Comparison of ENCODE assay signal across 8 cellular contexts in the genomic region with DNA sequence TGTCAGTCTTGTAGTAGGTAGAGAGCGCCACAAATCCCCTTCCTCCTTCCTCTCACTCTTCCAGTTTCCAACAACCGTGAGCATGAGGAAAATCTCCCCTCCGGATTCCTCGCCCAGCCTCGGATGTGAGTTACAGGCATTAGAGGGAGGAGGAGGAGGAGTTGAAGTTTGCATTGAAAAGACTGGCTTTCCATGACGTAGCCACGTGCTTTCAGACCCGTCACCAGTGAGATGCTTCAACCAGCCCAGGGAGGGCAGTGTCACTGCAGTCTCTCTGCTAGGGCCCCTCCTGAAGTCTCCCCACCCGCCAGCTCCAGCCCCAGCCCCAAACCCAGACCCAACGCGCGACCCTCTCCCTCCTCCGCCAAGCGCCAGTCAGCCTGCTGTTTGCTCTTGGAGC.
A peak's percentile ranks its signal among the peaks of the same experiment; 100 is the strongest.
DNase-seq lines count a peak whose midpoint lies in the region; ATAC-seq and TF ChIP-seq lines count a peak whose summit lies in the region.

No MANE protein-coding gene starts in this region.

- H3K9ac ChIP-seq in iPS-15b (ENCODE audit: low read depth, low read length): no peak overlapping the region

- no peaks in the 10 kb centered on the region for H3K9me3 ChIP-seq in iPS-15b (ENCODE audit: control insufficient read depth, insufficient read depth, low read length)

- H3K36me3 ChIP-seq in iPS-15b (ENCODE audit: control insufficient read depth, insufficient read depth, low read length): no peaks in the 10 kb centered on the region

- ATAC-seq in GM19395 (IDR thresholded peaks at IDR 0.05; ENCODE audit: unreplicated experiment): peak; percentile 49
- no peak for ATAC-seq in HG03460 (IDR thresholded peaks at IDR 0.05; ENCODE audit: unreplicated experiment)

- H3K4me3 ChIP-seq in iPS-15b (ENCODE audit: low read depth, low read length): peak overlapping the region; percentile 50

- TF ChIP-seq CTCF in GM20000 (IDR thresholded peaks at IDR 0.05; ENCODE audit: extremely low read depth, missing control alignments): no peak

- H3K27me3 ChIP-seq in iPS-15b (ENCODE audit: control insufficient read depth, insufficient read depth, low read length): peaks cover 41% of the 10 kb centered on the region

- H3K4me1 ChIP-seq in iPS-15b (ENCODE audit: control insufficient read depth, insufficient read depth, low read length): peaks cover 5% of the 10 kb centered on the region

- DNase-seq in NCI-H2227 (lab: John Stamatoyannopoulos, UW; ENCODE audit: unreplicated experiment) (peak; percentile 78), astrocyte of the hippocampus (ENCODE audit: low read depth, low spot score) (peak; percentile 53), NCI-H524 treated with DMSO at 0.1 percent for 48 hours (lab: John Stamatoyannopoulos, UW) (no peak), GM20000 (ENCODE audit: low spot score) (no peak)
- DNase-seq in stimulated activated CD4-positive, alpha-beta T cell treated with anti-CD3 and anti-CD28 coated beads, Interleukin-15, amount 100 ng/mL, for 24 hours: peak; percentile 60

Comparison
In these comparisons a context has a peak if more than half of its experiments do, and no peak if none do; other contexts are left out.
1. DNase-seq: peak in NCI-H2227 (single experiment), astrocyte of the hippocampus (single experiment) and stimulated activated CD4-positive, alpha-beta T cell treated with anti-CD3 and anti-CD28 coated beads, Interleukin-15, amount 100 ng/mL, for 24 hours (single experiment); none in NCI-H524 treated with DMSO at 0.1 percent for 48 hours (single experiment) and GM20000 (single experiment).